ENCODE assay signal across 8 cellular contexts in the genomic region with DNA sequence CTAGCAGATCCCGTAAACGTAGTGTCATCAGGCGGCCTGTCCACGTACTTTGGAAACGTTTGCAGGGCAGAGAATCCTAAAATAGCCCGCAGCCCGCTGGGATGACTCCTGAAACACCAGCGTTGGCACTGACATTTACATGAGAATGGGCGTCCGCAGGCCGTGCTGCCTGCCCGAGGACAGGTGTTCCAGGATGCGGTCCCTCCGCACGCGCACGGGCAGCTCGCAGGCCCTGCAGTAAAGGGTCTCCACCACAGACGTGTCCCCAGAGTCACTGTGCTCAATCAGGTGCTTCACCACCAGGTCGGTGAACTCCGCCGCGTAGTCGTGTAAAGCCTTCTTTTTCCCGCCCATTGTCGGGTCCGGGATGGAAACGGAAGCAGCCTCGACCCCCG. TPM values are rescaled to one million over a fixed set of nuclear protein-coding genes. Genes with fewer than 3 reads are reported as not detected.
DNase-seq lines count a peak whose midpoint lies in the region; ATAC-seq and TF ChIP-seq lines count a peak whose summit lies in the region.

No MANE protein-coding gene starts in this region.

- intact Hi-C loops in mammary epithelial cell (cut with micrococcal nuclease), result no loop called here
- intact Hi-C loops in posterior vena cava (cut with DNase I), result no loop called here

- BruUV-seq in mammary epithelial cell (replicated peaks; lab: Mats Ljungman, UMichigan), result TSS peak; percentile 31

- dilution Hi-C loops in mammary epithelial cell (cut with HindIII; ENCODE audit: low sequenced_read_pairs), result no loop called here

- peak overlapping the region; percentile 52 for H3K27ac ChIP-seq in 22Rv1
- H3K27ac ChIP-seq in mammary epithelial cell (ENCODE audit: insufficient read depth, low read depth, low read length), result no peak overlapping the region
- peak overlapping the region; percentile 57 to 68 for H3K27ac ChIP-seq in lung (ENCODE audit: low read depth in 1 of 2, low read length in 1 of 2)

- in situ Hi-C loops in mammary epithelial cell (cut with MboI; ENCODE audit: low sequenced_read_pairs in 2 of 2), result no loop called here

- 31% methylated on average over 24 of the region's 30 CpGs for WGBS in mammary epithelial cell (ENCODE audit: low coverage, missing lambda C conversion rate)
- 33 to 35% methylated on average over 30 of the region's 30 CpGs for WGBS in lung, 2 donors

- H3K9ac ChIP-seq in mammary epithelial cell (ENCODE audit: insufficient read depth, low read length), result no peak overlapping the region

- H3K27me3 ChIP-seq in mammary epithelial cell (ENCODE audit: insufficient read depth, low read length) (peaks cover 2% of the 10 kb centered on the region), lung (ENCODE audit: control insufficient read depth, insufficient read depth) (no peaks in the 10 kb centered on the region)

- TF ChIP-seq CTCF in 22Rv1 (IDR thresholded peaks at IDR 0.05) (no peak), mammary epithelial cell (conservative IDR thresholded peaks at IDR 0.05 in 1 of 2, IDR thresholded peaks at IDR 0.05 in 1 of 2; ENCODE audit: extremely low read depth in 1 of 2, insufficient read depth in 1 of 2, low read depth in 1 of 2, low read length in 2 of 2) (no peak), lung (IDR thresholded peaks at IDR 0.05; ENCODE audit: control extremely low read depth, extremely low read depth) (no peak)

- CTCF ChIA-PET in mammary epithelial cell (lab: Charles Lee; ENCODE audit: low non-redundant PET), result no interaction called here

- H3K4me1 ChIP-seq in mammary epithelial cell (ENCODE audit: insufficient read depth, low read length) (peaks cover 10% of the 10 kb centered on the region), lung (ENCODE audit: control insufficient read depth in 2 of 2, insufficient read depth in 2 of 2, low read length in 2 of 2) (peaks cover 0 to 24% of the 10 kb centered on the region in 2 donors)

- H3K9me3 ChIP-seq in mammary epithelial cell (replicated peaks; ENCODE audit: insufficient read depth, low read length) (no peaks in the 10 kb centered on the region), lung (ENCODE audit: control insufficient read depth in 2 of 2, insufficient read depth in 1 of 2, low read length in 1 of 2) (no peaks in the 10 kb centered on the region)

- H2AFZ ChIP-seq in mammary epithelial cell (ENCODE audit: low read depth, low read length), result peak overlapping the region; percentile 78

- H3K79me2 ChIP-seq in mammary epithelial cell (ENCODE audit: insufficient read depth, low read length), result peaks cover 4% of the 10 kb centered on the region

- peak overlapping the region; percentile 98 for H3K4me2 ChIP-seq in mammary epithelial cell (ENCODE audit: insufficient read depth, low read depth, low read length)

- no peaks in the 10 kb centered on the region for H4K20me1 ChIP-seq in mammary epithelial cell (ENCODE audit: insufficient read depth, low read length)

- H3K4me3 ChIP-seq in mammary epithelial cell (replicated peaks in 1 of 3; ENCODE audit: insufficient read depth in 1 of 3, low read depth in 2 of 3, low read length in 3 of 3) (peak overlapping the region; percentile 64 to 73 (median 66)), lung (peak overlapping the region; percentile 75)

- DNase-seq in mammary epithelial cell (no peak), lung (ENCODE audit: low spot score) (no peak), posterior vena cava (ENCODE audit: low spot score) (no peak), SKM-1 (lab: John Stamatoyannopoulos, UW; ENCODE audit: unreplicated experiment) (no peak), epidermal melanocyte (ENCODE audit: insufficient read length, low spot score) (no peak)

- no peaks in the 10 kb centered on the region for H3K36me3 ChIP-seq in mammary epithelial cell (ENCODE audit: insufficient read depth, low read length)
- H3K36me3 ChIP-seq in lung (ENCODE audit: control insufficient read depth in 2 of 2, insufficient read depth in 2 of 2, low read length in 2 of 2), result peaks cover 0 to 16% of the 10 kb centered on the region in 2 donors

- ATAC-seq in HG02981 (IDR thresholded peaks at IDR 0.05; ENCODE audit: unreplicated experiment) (peak; percentile 12), lung (ENCODE audit: insufficient read depth, low FRiP score) (no peak), HG03457 (IDR thresholded peaks at IDR 0.05; ENCODE audit: unreplicated experiment) (no peak)

RNA-seq across cellular contexts. Expression of gene CCDC27, which starts 5.9 kb away (rescaled TPM):
- total RNA-seq in mammary epithelial cell, result not detected
- polyA plus RNA-seq in mammary epithelial cell, result not detected
- polyA minus RNA-seq in mammary epithelial cell, result not detected
- total RNA-seq in lung, result not detected
- polyA plus RNA-seq in lung, result not detected
- total RNA-seq in posterior vena cava, result not detected

RNA-seq across cellular contexts. Expression of gene SMIM1, which starts 26.2 kb away (rescaled TPM):
- total RNA-seq in mammary epithelial cell (1 to 10 TPM; 1.2 to 2.1 TPM), lung (10 to 100 TPM in 1 of 2 donors, 1 to 10 TPM in 1; 8.0 to 11.0 TPM), posterior vena cava (10 to 100 TPM in 1 of 2 donors, 1 to 10 TPM in 1; 3.6 to 14.5 TPM)
- polyA plus RNA-seq in mammary epithelial cell (0.59 TPM), lung (10 to 100 TPM; 10.7 to 15.9 TPM)
- not detected for polyA minus RNA-seq in mammary epithelial cell

RNA-seq across cellular contexts. Expression of gene LRRC47, which starts 49.9 kb away (rescaled TPM):
- total RNA-seq in mammary epithelial cell, result 10 to 100 TPM; 31.2 to 40.2 TPM
- 19.8 TPM for polyA plus RNA-seq in mammary epithelial cell
- polyA minus RNA-seq in mammary epithelial cell, result 46.5 TPM
- total RNA-seq in lung, result 10 to 100 TPM; 22.3 to 33.9 TPM
- 10 to 100 TPM; 14.4 to 18.7 TPM for polyA plus RNA-seq in lung
- 10 to 100 TPM; 30.1 to 30.7 TPM for total RNA-seq in posterior vena cava
